1 cellular context compared by ENCODE assay signal in the genomic region with DNA sequence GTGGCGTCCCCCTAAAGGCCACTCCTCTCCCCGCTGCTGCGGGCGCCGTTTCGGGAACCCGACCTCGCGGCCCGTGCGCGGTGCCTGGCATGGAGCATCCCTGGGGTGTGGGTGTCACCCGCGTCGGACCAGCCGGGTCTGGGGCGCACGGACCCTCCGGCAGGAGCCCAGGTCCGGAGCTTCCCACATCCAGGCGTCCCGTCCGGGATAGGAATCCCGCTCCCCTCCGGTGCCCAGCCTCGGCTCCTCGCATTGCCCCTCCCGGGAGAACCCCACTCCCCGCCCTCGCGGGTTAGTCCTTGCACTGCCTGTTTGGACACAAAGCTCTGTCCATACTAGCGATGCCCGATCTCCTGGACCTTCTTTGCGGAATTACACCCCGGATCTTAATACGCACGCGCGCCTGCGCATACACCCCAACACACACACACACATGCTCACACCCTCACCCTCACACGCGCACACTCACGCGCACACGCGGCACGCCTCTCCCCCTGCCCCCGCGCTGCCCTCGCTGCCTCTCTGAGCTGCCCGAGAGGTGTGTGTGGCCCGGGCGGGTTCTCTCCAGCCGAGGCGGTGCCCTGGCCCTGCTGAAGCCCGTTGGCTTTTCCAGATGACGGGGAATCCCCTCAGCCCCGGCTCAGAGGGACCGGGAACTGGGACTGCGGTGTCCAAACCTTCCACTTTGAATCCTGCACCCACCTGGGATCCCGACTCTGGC.
A peak's percentile ranks its signal among the peaks of the same experiment; 100 is the strongest.
TF ChIP-seq lines count a peak whose summit lies in the region.

No MANE protein-coding gene starts in this region.

TF ChIP-seq in HepG2, 621 proteins besides CTCF, POLR2A, EP300 and RAD21 (continued from another document and continues in another):
- TF ChIP-seq, protein P1, sequence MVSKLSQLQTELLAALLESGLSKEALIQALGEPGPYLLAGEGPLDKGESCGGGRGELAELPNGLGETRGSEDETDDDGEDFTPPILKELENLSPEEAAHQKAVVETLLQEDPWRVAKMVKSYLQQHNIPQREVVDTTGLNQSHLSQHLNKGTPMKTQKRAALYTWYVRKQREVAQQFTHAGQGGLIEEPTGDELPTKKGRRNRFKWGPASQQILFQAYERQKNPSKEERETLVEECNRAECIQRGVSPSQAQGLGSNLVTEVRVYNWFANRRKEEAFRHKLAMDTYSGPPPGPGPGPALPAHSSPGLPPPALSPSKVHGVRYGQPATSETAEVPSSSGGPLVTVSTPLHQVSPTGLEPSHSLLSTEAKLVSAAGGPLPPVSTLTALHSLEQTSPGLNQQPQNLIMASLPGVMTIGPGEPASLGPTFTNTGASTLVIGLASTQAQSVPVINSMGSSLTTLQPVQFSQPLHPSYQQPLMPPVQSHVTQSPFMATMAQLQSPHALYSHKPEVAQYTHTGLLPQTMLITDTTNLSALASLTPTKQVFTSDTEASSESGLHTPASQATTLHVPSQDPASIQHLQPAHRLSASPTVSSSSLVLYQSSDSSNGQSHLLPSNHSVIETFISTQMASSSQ (IDR thresholded peaks at IDR 0.05; ENCODE audit: low read depth) = no peak
- TF ChIP-seq, protein P1 (CRISPR knock-in tag; IDR thresholded peaks at IDR 0.05; ENCODE audit: borderline replicate concordance) = no peak
- TF ChIP-seq, protein P2, sequence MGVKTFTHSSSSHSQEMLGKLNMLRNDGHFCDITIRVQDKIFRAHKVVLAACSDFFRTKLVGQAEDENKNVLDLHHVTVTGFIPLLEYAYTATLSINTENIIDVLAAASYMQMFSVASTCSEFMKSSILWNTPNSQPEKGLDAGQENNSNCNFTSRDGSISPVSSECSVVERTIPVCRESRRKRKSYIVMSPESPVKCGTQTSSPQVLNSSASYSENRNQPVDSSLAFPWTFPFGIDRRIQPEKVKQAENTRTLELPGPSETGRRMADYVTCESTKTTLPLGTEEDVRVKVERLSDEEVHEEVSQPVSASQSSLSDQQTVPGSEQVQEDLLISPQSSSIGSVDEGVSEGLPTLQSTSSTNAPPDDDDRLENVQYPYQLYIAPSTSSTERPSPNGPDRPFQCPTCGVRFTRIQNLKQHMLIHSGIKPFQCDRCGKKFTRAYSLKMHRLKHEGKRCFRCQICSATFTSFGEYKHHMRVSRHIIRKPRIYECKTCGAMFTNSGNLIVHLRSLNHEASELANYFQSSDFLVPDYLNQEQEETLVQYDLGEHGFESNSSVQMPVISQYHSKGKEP (CRISPR knock-in tag; IDR thresholded peaks at IDR 0.05) = no peak
- TF ChIP-seq ZNF788 (CRISPR knock-in tag; IDR thresholded peaks at IDR 0.05; ENCODE audit: borderline replicate concordance) (peak; percentile 59; the same call in 1 of the 2 replicates), NCOA1 (CRISPR knock-in tag; IDR thresholded peaks at IDR 0.05) (no peak), PPARG (CRISPR knock-in tag; conservative IDR thresholded peaks at IDR 0.05) (no peak), NFRKB (IDR thresholded peaks at IDR 0.05) (no peak), POLR2AphosphoS2 (IDR thresholded peaks at IDR 0.05; ENCODE audit: low read depth, low read length) (no peak), GZF1 (CRISPR knock-in tag; IDR thresholded peaks at IDR 0.05) (no peak), MEIS2 (CRISPR knock-in tag; IDR thresholded peaks at IDR 0.05) (no peak), XBP1 (CRISPR knock-in tag; IDR thresholded peaks at IDR 0.05) (no peak), ZNF253 (CRISPR knock-in tag; IDR thresholded peaks at IDR 0.05; ENCODE audit: borderline replicate concordance) (no peak), ZBTB7B (CRISPR knock-in tag; IDR thresholded peaks at IDR 0.05) (no peak)
- TF ChIP-seq, protein P3, sequence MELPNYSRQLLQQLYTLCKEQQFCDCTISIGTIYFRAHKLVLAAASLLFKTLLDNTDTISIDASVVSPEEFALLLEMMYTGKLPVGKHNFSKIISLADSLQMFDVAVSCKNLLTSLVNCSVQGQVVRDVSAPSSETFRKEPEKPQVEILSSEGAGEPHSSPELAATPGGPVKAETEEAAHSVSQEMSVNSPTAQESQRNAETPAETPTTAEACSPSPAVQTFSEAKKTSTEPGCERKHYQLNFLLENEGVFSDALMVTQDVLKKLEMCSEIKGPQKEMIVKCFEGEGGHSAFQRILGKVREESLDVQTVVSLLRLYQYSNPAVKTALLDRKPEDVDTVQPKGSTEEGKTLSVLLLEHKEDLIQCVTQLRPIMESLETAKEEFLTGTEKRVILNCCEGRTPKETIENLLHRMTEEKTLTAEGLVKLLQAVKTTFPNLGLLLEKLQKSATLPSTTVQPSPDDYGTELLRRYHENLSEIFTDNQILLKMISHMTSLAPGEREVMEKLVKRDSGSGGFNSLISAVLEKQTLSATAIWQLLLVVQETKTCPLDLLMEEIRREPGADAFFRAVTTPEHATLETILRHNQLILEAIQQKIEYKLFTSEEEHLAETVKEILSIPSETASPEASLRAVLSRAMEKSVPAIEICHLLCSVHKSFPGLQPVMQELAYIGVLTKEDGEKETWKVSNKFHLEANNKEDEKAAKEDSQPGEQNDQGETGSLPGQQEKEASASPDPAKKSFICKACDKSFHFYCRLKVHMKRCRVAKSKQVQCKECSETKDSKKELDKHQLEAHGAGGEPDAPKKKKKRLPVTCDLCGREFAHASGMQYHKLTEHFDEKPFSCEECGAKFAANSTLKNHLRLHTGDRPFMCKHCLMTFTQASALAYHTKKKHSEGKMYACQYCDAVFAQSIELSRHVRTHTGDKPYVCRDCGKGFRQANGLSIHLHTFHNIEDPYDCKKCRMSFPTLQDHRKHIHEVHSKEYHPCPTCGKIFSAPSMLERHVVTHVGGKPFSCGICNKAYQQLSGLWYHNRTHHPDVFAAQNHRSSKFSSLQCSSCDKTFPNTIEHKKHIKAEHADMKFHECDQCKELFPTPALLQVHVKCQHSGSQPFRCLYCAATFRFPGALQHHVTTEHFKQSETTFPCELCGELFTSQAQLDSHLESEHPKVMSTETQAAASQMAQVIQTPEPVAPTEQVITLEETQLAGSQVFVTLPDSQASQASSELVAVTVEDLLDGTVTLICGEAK (IDR thresholded peaks at IDR 0.05) = no peak
- TF ChIP-seq, protein P3 (CRISPR knock-in tag; IDR thresholded peaks at IDR 0.05) = peak; percentile 56; the same call in 1 of the 2 replicates
- TF ChIP-seq, protein P4, sequence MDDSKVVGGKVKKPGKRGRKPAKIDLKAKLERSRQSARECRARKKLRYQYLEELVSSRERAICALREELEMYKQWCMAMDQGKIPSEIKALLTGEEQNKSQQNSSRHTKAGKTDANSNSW (CRISPR knock-in tag; IDR thresholded peaks at IDR 0.05; ENCODE audit: borderline replicate concordance) = peak; percentile 57; the same call in 1 of the 2 replicates
- TF ChIP-seq, protein P5, sequence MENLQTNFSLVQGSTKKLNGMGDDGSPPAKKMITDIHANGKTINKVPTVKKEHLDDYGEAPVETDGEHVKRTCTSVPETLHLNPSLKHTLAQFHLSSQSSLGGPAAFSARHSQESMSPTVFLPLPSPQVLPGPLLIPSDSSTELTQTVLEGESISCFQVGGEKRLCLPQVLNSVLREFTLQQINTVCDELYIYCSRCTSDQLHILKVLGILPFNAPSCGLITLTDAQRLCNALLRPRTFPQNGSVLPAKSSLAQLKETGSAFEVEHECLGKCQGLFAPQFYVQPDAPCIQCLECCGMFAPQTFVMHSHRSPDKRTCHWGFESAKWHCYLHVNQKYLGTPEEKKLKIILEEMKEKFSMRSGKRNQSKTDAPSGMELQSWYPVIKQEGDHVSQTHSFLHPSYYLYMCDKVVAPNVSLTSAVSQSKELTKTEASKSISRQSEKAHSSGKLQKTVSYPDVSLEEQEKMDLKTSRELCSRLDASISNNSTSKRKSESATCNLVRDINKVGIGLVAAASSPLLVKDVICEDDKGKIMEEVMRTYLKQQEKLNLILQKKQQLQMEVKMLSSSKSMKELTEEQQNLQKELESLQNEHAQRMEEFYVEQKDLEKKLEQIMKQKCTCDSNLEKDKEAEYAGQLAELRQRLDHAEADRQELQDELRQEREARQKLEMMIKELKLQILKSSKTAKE (CRISPR knock-in tag; IDR thresholded peaks at IDR 0.05; ENCODE audit: borderline replicate concordance) = no peak
- TF ChIP-seq, protein P6, sequence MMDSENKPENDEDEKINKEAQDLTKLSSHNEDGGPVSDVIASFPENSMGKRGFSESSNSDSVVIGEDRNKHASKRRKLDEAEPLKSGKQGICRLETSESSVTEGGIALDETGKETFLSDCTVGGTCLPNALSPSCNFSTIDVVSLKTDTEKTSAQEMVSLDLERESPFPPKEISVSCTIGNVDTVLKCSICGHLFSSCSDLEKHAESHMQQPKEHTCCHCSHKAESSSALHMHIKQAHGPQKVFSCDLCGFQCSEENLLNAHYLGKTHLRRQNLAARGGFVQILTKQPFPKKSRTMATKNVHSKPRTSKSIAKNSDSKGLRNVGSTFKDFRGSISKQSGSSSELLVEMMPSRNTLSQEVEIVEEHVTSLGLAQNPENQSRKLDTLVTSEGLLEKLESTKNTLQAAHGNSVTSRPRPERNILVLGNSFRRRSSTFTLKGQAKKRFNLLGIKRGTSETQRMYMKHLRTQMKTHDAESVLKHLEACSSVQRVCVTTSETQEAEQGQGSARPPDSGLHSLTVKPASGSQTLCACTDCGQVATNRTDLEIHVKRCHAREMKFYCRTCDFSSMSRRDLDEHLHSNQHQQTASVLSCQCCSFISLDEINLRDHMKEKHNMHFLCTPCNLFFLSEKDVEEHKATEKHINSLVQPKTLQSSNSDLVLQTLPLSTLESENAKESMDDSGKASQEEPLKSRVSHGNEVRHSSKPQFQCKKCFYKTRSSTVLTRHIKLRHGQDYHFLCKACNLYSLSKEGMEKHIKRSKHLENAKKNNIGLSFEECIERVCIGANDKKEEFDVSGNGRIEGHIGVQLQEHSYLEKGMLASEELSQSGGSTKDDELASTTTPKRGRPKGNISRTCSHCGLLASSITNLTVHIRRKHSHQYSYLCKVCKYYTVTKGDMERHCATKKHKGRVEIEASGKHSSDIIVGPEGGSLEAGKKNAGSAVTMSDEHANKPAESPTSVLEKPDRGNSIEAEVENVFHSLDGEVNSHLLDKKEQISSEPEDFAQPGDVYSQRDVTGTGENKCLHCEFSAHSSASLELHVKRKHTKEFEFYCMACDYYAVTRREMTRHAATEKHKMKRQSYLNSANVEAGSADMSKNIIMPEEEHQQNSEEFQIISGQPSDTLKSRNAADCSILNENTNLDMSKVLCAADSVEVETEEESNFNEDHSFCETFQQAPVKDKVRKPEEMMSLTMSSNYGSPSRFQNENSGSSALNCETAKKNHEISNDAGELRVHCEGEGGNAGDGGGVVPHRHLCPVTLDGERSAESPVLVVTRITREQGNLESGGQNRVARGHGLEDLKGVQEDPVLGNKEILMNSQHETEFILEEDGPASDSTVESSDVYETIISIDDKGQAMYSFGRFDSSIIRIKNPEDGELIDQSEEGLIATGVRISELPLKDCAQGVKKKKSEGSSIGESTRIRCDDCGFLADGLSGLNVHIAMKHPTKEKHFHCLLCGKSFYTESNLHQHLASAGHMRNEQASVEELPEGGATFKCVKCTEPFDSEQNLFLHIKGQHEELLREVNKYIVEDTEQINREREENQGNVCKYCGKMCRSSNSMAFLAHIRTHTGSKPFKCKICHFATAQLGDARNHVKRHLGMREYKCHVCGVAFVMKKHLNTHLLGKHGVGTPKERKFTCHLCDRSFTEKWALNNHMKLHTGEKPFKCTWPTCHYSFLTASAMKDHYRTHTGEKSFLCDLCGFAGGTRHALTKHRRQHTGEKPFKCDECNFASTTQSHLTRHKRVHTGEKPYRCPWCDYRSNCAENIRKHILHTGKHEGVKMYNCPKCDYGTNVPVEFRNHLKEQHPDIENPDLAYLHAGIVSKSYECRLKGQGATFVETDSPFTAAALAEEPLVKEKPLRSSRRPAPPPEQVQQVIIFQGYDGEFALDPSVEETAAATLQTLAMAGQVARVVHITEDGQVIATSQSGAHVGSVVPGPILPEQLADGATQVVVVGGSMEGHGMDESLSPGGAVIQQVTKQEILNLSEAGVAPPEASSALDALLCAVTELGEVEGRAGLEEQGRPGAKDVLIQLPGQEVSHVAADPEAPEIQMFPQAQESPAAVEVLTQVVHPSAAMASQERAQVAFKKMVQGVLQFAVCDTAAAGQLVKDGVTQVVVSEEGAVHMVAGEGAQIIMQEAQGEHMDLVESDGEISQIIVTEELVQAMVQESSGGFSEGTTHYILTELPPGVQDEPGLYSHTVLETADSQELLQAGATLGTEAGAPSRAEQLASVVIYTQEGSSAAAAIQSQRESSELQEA (CRISPR knock-in tag; IDR thresholded peaks at IDR 0.05; ENCODE audit: not compliant biosample characterization) = no peak
